ENCODE assay signal across 3 cellular contexts in the genomic region with DNA sequence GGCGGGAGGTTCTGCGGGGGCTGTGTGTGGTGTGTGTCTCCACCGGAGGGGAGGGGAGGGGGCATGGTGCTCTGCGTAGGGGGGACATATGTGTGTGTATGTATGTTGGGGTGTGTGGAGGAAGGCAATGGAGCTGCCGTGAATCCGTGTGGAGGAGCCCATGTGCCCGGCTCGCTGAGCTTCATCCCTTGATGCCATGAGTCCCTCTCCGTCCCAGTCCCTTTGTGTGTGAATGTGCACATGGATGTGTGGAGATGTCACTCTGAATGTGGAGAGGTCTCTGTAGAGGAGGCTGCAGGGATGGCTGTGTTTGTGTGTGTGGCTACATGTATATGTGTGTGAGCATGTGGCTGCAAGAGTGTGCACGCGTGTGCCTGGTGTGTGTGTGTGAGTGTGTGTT.
TF ChIP-seq lines count a peak whose summit lies in the region.

No MANE protein-coding gene starts in this region.

TF ChIP-seq in SK-N-SH, 30 proteins besides CTCF, POLR2A, EP300 and RAD21:
- TF ChIP-seq EZH2phosphoT487 (IDR thresholded peaks at IDR 0.05; ENCODE audit: borderline replicate concordance, low read depth), result no peak
- TF ChIP-seq, protein P1, sequence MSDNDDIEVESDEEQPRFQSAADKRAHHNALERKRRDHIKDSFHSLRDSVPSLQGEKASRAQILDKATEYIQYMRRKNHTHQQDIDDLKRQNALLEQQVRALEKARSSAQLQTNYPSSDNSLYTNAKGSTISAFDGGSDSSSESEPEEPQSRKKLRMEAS (IDR thresholded peaks at IDR 0.05; ENCODE audit: low read depth), result no peak
- peak; percentile 64; the same call in 1 of the 2 replicates for TF ChIP-seq MXI1 (IDR thresholded peaks at IDR 0.05; ENCODE audit: low read depth, low read length)
- no peak for TF ChIP-seq SIN3A (IDR thresholded peaks at IDR 0.05; ENCODE audit: borderline replicate concordance, low read depth, low read length)
- TF ChIP-seq, protein P2, sequence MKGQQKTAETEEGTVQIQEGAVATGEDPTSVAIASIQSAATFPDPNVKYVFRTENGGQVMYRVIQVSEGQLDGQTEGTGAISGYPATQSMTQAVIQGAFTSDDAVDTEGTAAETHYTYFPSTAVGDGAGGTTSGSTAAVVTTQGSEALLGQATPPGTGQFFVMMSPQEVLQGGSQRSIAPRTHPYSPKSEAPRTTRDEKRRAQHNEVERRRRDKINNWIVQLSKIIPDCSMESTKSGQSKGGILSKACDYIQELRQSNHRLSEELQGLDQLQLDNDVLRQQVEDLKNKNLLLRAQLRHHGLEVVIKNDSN (IDR thresholded peaks at IDR 0.05; ENCODE audit: borderline replicate concordance, low read depth), result no peak
- no peak for TF ChIP-seq TAF1 (IDR thresholded peaks at IDR 0.05; ENCODE audit: borderline replicate concordance, low read depth, low read length)
- TF ChIP-seq CHD2 (IDR thresholded peaks at IDR 0.05; ENCODE audit: low read length, partially characterized antibody), result no peak

TF ChIP-seq in SK-N-SH treated with all-trans-retinoic acid at 6 μM for 48 hours, 23 proteins besides CTCF, POLR2A, EP300 and RAD21 (continued from another document):
- TF ChIP-seq, protein P3, sequence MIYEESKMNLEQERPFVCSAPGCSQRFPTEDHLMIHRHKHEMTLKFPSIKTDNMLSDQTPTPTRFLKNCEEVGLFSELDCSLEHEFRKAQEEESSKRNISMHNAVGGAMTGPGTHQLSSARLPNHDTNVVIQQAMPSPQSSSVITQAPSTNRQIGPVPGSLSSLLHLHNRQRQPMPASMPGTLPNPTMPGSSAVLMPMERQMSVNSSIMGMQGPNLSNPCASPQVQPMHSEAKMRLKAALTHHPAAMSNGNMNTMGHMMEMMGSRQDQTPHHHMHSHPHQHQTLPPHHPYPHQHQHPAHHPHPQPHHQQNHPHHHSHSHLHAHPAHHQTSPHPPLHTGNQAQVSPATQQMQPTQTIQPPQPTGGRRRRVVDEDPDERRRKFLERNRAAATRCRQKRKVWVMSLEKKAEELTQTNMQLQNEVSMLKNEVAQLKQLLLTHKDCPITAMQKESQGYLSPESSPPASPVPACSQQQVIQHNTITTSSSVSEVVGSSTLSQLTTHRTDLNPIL (CRISPR knock-in tag; IDR thresholded peaks at IDR 0.05; ENCODE audit: low read depth), result no peak
- no peak for TF ChIP-seq BACH2 (CRISPR knock-in tag; IDR thresholded peaks at IDR 0.05; ENCODE audit: borderline replicate concordance)

TF ChIP-seq in HEK293, 187 proteins besides CTCF, POLR2A, EP300 and RAD21:
- TF ChIP-seq ZFHX2 (tag by site-specific recombination; conservative IDR thresholded peaks at IDR 0.05) (0 out of 2 replicates have a peak, but pooled peaks have one; percentile 16), ZNF24 (tag by site-specific recombination; IDR thresholded peaks at IDR 0.05) (no peak)
- TF ChIP-seq, protein P4, sequence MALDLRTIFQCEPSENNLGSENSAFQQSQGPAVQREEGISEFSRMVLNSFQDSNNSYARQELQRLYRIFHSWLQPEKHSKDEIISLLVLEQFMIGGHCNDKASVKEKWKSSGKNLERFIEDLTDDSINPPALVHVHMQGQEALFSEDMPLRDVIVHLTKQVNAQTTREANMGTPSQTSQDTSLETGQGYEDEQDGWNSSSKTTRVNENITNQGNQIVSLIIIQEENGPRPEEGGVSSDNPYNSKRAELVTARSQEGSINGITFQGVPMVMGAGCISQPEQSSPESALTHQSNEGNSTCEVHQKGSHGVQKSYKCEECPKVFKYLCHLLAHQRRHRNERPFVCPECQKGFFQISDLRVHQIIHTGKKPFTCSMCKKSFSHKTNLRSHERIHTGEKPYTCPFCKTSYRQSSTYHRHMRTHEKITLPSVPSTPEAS (tag by site-specific recombination; IDR thresholded peaks at IDR 0.05), result peak; percentile 29; the same call in 1 of the 2 replicates
